In genomic region chr2:175131252-175131651, GRCh38 we compare ENCODE assay signal across 33 cellular contexts.
"Had no signal": no experiment of that assay in that cellular context is flagged by ENCODE, and none has a peak within 500 bp of the region (broad histone marks: within the 10 kb centered on the region; RNA-seq: fewer than 3 reads in every experiment).

No MANE protein-coding gene starts in this region.

- H3K36me3 ChIP-seq: breast epithelium had no signal

- H3K27ac Mint-ChIP-seq: activated B cell treated with CpG ODN at 0.5 μM for 24 hours; activated CD4-positive, alpha-beta memory T cell treated with anti-CD3 and anti-CD28 coated beads for 36 hours; activated naive CD4-positive, alpha-beta T cell treated with anti-CD3 and anti-CD28 coated beads for 36 hours; activated naive CD4-positive, alpha-beta T cell treated with anti-CD3 and anti-CD28 coated beads, Interleukin-2, amount 50 U/mL, for 72 hours; activated T-helper 1 cell treated with anti-CD3 and anti-CD28 coated beads, Interleukin-12 subunit alpha, Interleukin-12 subunit beta, Interleukin-2, Interleukin-4 antibody, amounts not matched to agents 30 ng/mL and 10 ng/mL and 1 ng/mL, durations not matched to agents 14 hours and 24 hours and 36 hours; T-cell; T-helper 17 cell had no signal

- ATAC-seq: activated naive CD4-positive, alpha-beta T cell treated with anti-CD3 and anti-CD28 coated beads, Interleukin-2, amount 50 U/mL, for 72 hours; activated T-cell treated with anti-CD3 and anti-CD28 coated beads, Interleukin-2, amount 50 U/mL, for 4 hours; body of pancreas; Panc1; SK-N-SH treated with all-trans-retinoic acid at 6 μM for 48 hours; T-cell; T-helper 17 cell had no signal

- FAIRE-seq: astrocyte had no signal

- H3K9me3 Mint-ChIP-seq: activated B cell treated with CpG ODN at 0.5 μM for 24 hours; activated CD4-positive, alpha-beta memory T cell treated with anti-CD3 and anti-CD28 coated beads for 36 hours; activated naive CD4-positive, alpha-beta T cell treated with anti-CD3 and anti-CD28 coated beads for 36 hours; activated naive CD4-positive, alpha-beta T cell treated with anti-CD3 and anti-CD28 coated beads, Interleukin-2, amount 50 U/mL, for 72 hours; activated T-cell treated with anti-CD3 and anti-CD28 coated beads, Interleukin-2, amount 50 U/mL, for 4 hours; activated T-helper 1 cell treated with anti-CD3 and anti-CD28 coated beads, Interleukin-12 subunit alpha, Interleukin-12 subunit beta, Interleukin-2, Interleukin-4 antibody, amounts not matched to agents 30 ng/mL and 10 ng/mL and 1 ng/mL, durations not matched to agents 14 hours and 24 hours and 36 hours; T-cell had no signal

- H3K27me3 ChIP-seq: adrenal gland, body of pancreas, breast epithelium had no signal

- H3K27ac ChIP-seq: adrenal gland, body of pancreas, breast epithelium, VCaP had no signal

- DNase-seq: activated B cell treated with CpG ODN at 0.5 μM for 24 hours; activated CD4-positive, alpha-beta memory T cell treated with anti-CD3 and anti-CD28 coated beads for 36 hours; activated CD4-positive, alpha-beta T cell treated with anti-CD3 and anti-CD28 coated beads for 4 hours; activated CD4-positive, alpha-beta T cell treated with anti-CD3 and anti-CD28 coated beads, Interleukin-2, amount 50 U/mL, for 1 hour; activated CD4-positive, CD25-positive, alpha-beta regulatory T cell treated with anti-CD3 and anti-CD28 coated beads, Interleukin-2, amount 50 U/mL, for 72 hours; activated CD8-positive, alpha-beta memory T cell treated with anti-CD3 and anti-CD28 coated beads, Interleukin-2, amount 50 U/mL, for 4 hours; activated gamma-delta T cell treated with Interleukin-2 at 50 U/mL for 16 hours; activated naive CD4-positive, alpha-beta T cell treated with anti-CD3 and anti-CD28 coated beads for 36 hours; activated T-cell treated with anti-CD3 and anti-CD28 coated beads for 4 hours; activated T-cell treated with anti-CD3 and anti-CD28 coated beads, Interleukin-2, amount 50 U/mL, for 4 hours; adrenal gland; body of pancreas; central memory CD4-positive, alpha-beta T cell; MM.1S; MV-4-11; NCI-H1092; NCI-H1436 treated with DMSO at 0.1 percent for 48 hours; NCI-H1694 treated with DMSO at 0.1 percent for 48 hours; NCI-H2029; NCI-H345; NCI-H526; NCI-H774; SIG-M5; T-cell; T-helper 17 cell; T-helper 9 cell had no signal

- H3K9me3 ChIP-seq: adrenal gland, body of pancreas, breast epithelium had no signal

- H3K4me3 Mint-ChIP-seq: activated B cell treated with CpG ODN at 0.5 μM for 24 hours; activated CD4-positive, alpha-beta memory T cell treated with anti-CD3 and anti-CD28 coated beads for 36 hours; activated naive CD4-positive, alpha-beta T cell treated with anti-CD3 and anti-CD28 coated beads for 36 hours; activated T-cell treated with anti-CD3 and anti-CD28 coated beads, Interleukin-2, amount 50 U/mL, for 4 hours; activated T-helper 1 cell treated with anti-CD3 and anti-CD28 coated beads, Interleukin-12 subunit alpha, Interleukin-12 subunit beta, Interleukin-2, Interleukin-4 antibody, amounts not matched to agents 30 ng/mL and 10 ng/mL and 1 ng/mL, durations not matched to agents 14 hours and 24 hours and 36 hours; T-cell; T-helper 17 cell had no signal

- H3K4me3 ChIP-seq: adrenal gland, body of pancreas, breast epithelium had no signal

- H3K27me3 Mint-ChIP-seq: activated B cell treated with CpG ODN at 0.5 μM for 24 hours; activated CD4-positive, alpha-beta memory T cell treated with anti-CD3 and anti-CD28 coated beads for 36 hours; T-cell; T-helper 17 cell had no signal

- H3K4me1 ChIP-seq: body of pancreas, breast epithelium had no signal
